ENCODE assay signal across 9 cellular contexts in genomic region chr11:64970731-64971151, GRCh38. TPM values are rescaled to one million over a fixed set of nuclear protein-coding genes. Genes with fewer than 3 reads are reported as not detected.
DNase-seq lines count a peak whose midpoint lies in the region; ATAC-seq, FAIRE-seq and TF ChIP-seq lines count a peak whose summit lies in the region.
"Had no signal": no experiment of that assay in that cellular context is flagged by ENCODE, and none has a peak within 500 bp of the region (broad histone marks: within the 10 kb centered on the region; RNA-seq: fewer than 3 reads in every experiment).

No MANE protein-coding gene starts in this region.

- SMC1A ChIA-PET in GM12878 (lab: Charles Lee; ENCODE audit: uncharacterized antibody, unreplicated experiment): no interaction called here

- H3K27ac ChIP-seq in GM12878 (ENCODE audit: control insufficient read depth, insufficient read depth): no peak overlapping the region

- TF ChIP-seq EP300 in GM12878 (IDR thresholded peaks at IDR 0.05; ENCODE audit: borderline replicate concordance in 1 of 2, control insufficient read depth in 1 of 2, low read depth in 2 of 2, low read length in 2 of 2): no peak

- no peak overlapping the region for H3K4me3 ChIP-seq in GM12878

- no peaks in the 10 kb centered on the region for H3K36me3 ChIP-seq in GM12878 (ENCODE audit: control insufficient read depth in 2 of 2, insufficient read depth in 2 of 2, low read length in 1 of 2)

- CTCF ChIA-PET in GM12878 (lab: Yijun Ruan, JAX): no interaction called here

- no peak for FAIRE-seq in GM12878 (lab: Jason Lieb, UNC)
- FAIRE-seq: H1 had no signal

- H3K9me3 ChIP-seq in GM12878 (replicated peaks; ENCODE audit: control insufficient read depth, insufficient read depth, low read length): no peaks in the 10 kb centered on the region; the same call in 2 of the 3 replicates

- H3K4me2 ChIP-seq in GM12878 (ENCODE audit: control insufficient read depth, insufficient read depth): no peak overlapping the region

- no peak overlapping the region for H2AFZ ChIP-seq in GM12878 (ENCODE audit: control insufficient read depth, low read depth, low read length)

- RAD21 ChIA-PET in GM12878 (lab: Charles Lee; ENCODE audit: unreplicated experiment): no interaction called here

- H3K4me1 ChIP-seq in GM12878 (ENCODE audit: control insufficient read depth, insufficient read depth, low read length): peaks cover 14% of the 10 kb centered on the region

- H4K20me1 ChIP-seq in GM12878 (ENCODE audit: control insufficient read depth, insufficient read depth): no peaks in the 10 kb centered on the region

- no peaks in the 10 kb centered on the region for H3K27me3 ChIP-seq in GM12878 (replicated peaks in 1 of 2; ENCODE audit: control insufficient read depth in 2 of 2, insufficient read depth in 2 of 2, low read length in 1 of 2)

- BruUV-seq in GM12878 (replicated peaks; lab: Mats Ljungman, UMichigan): no TSS peak

- ATAC-seq in GM12878: no peak
- no peak for ATAC-seq in HG03039 (IDR thresholded peaks at IDR 0.05; ENCODE audit: unreplicated experiment)
- no peak for ATAC-seq in GM19023 (IDR thresholded peaks at IDR 0.05; ENCODE audit: unreplicated experiment)
- no peak for ATAC-seq in GM18870 (IDR thresholded peaks at IDR 0.05; ENCODE audit: unreplicated experiment)

- POLR2A ChIA-PET in GM12878 (lab: Charles Lee): interaction anchor here (0.7 kb wide), 1 partner anchor 24 kb away, joined by 3 read pairs; no protein-coding TSS in a partner anchor

- intact Hi-C loops in GM12878 (cut with micrococcal nuclease; ENCODE audit: unreplicated experiment): no loop called here

- H3K79me2 ChIP-seq in GM12878 (ENCODE audit: control insufficient read depth, insufficient read depth, low read length): no peaks in the 10 kb centered on the region

- no peak for TF ChIP-seq POLR2A in GM12878 (IDR thresholded peaks at IDR 0.05; ENCODE audit: low read depth, low read length)

- WGBS in GM12878 (ENCODE audit: insufficient coverage, insufficient replicate concordance, low lambda C conversion rate, missing lambda C conversion rate): 70% methylated on average over 8 of the region's 8 CpGs

- in situ Hi-C loops in GM12878 (cut with MboI): no loop called here

- TF ChIP-seq RAD21 in GM12878 (IDR thresholded peaks at IDR 0.05; ENCODE audit: insufficient read depth, low read depth, low read length): no peak

- DNase-seq in SW480 (ENCODE audit: low spot score) (peak; percentile 26), GM12878 (ENCODE audit: low read depth, low spot score) (no peak)
- DNase-seq in stimulated activated CD4-positive, alpha-beta T cell treated with anti-CD3 and anti-CD28 coated beads, Interleukin-4, amount 100 ng/mL, for 24 hours: peak; percentile 43
- DNase-seq: erythroblast had no signal

- H3K9ac ChIP-seq in GM12878 (ENCODE audit: control insufficient read depth, insufficient read depth, low read length): no peak overlapping the region

- TF ChIP-seq CTCF in GM12878 (IDR thresholded peaks at IDR 0.05 in 2 of 3, conservative IDR thresholded peaks at IDR 0.05 in 1 of 3; ENCODE audit: control insufficient read depth in 2 of 3, extremely low read depth in 1 of 3, insufficient read depth in 1 of 3, low read depth in 3 of 3, low read length in 3 of 3): no peak

RNA-seq across cellular contexts. Expression of gene MAJIN, which starts 1.2 kb away (rescaled TPM):
- not detected in 2 replicates for total RNA-seq in GM12878 (2013; cell fraction: nucleolus; rRNA removed)
- total RNA-seq in GM12878 (2014; rRNA removed): not detected in 2 replicates
- not detected in 2 replicates for total RNA-seq in GM12878 (2014; rRNA removed; fragmentation: Illumina TruSeq; extraction: Trizol)
- not detected in 2 replicates for total RNA-seq in GM12878 (2021)
- not detected for polyA plus RNA-seq in GM12878 (2011; ENCODE audit: low read depth)
- not detected in 2 replicates for polyA plus RNA-seq in GM12878 (2011; rRNA removed)
- not detected in 2 replicates for polyA plus RNA-seq in GM12878 (2011; cell fraction: cytosol; rRNA removed)
- polyA plus RNA-seq in GM12878 (2011; cell fraction: nucleus; rRNA removed): not detected in 2 replicates
- not detected in 2 replicates for polyA plus RNA-seq in GM12878 (2012)
- not detected in 2 replicates for polyA plus RNA-seq in GM12878 (2014; fragmentation: Illumina TruSeq; extraction: Trizol)
- polyA plus RNA-seq in GM12878 (2014; fragmentation: Nextera tagmentation; extraction: Ambion mirVana): not detected
- 0.10 TPM in 1 of 2 replicates, not detected in the other for polyA plus RNA-seq in GM12878 (2014; rRNA removed)
- not detected for polyA plus RNA-seq in GM12878 (2016; fragmentation: Nextera tagmentation; extraction: Ambion mirVana)
- not detected in 2 replicates for polyA minus RNA-seq in GM12878 (2011; rRNA and poly(A)+ RNA removed)
- polyA minus RNA-seq in GM12878 (2011; cell fraction: cytosol; rRNA and poly(A)+ RNA removed): not detected in 2 replicates
- polyA minus RNA-seq in GM12878 (2011; cell fraction: nucleus; rRNA and poly(A)+ RNA removed): not detected in 2 replicates
- total RNA-seq: H1, mesothelial cell of epicardium had no signal
- polyA plus RNA-seq: H1 had no signal

RNA-seq across cellular contexts. Expression of gene BATF2, which starts 26.0 kb away (rescaled TPM):
- not detected in 2 replicates for total RNA-seq in GM12878 (2013; cell fraction: nucleolus; rRNA removed)
- 0.51 and 0.93 TPM in 2 replicates for total RNA-seq in GM12878 (2014; rRNA removed)
- total RNA-seq in GM12878 (2014; rRNA removed; fragmentation: Illumina TruSeq; extraction: Trizol): 0.28 and 0.45 TPM in 2 replicates
- 0.98 and 1.1 TPM in 2 replicates for total RNA-seq in GM12878 (2021)
- polyA plus RNA-seq in GM12878 (2011; ENCODE audit: low read depth): 0.13 TPM
- not detected in 2 replicates for polyA plus RNA-seq in GM12878 (2011; rRNA removed)
- polyA plus RNA-seq in GM12878 (2011; cell fraction: cytosol; rRNA removed): 0.03 and 0.06 TPM in 2 replicates
- polyA plus RNA-seq in GM12878 (2011; cell fraction: nucleus; rRNA removed): 0.20 TPM in 1 of 2 replicates, not detected in the other
- polyA plus RNA-seq in GM12878 (2012): 0.44 and 0.54 TPM in 2 replicates
- 0.38 and 0.52 TPM in 2 replicates for polyA plus RNA-seq in GM12878 (2014; fragmentation: Illumina TruSeq; extraction: Trizol)
- polyA plus RNA-seq in GM12878 (2014; fragmentation: Nextera tagmentation; extraction: Ambion mirVana): under 1 TPM; 0.18 to 0.24 TPM
- polyA plus RNA-seq in GM12878 (2014; rRNA removed): 0.49 and 0.81 TPM in 2 replicates
- under 1 TPM; 0.26 to 0.27 TPM for polyA plus RNA-seq in GM12878 (2016; fragmentation: Nextera tagmentation; extraction: Ambion mirVana)
- polyA minus RNA-seq in GM12878 (2011; rRNA and poly(A)+ RNA removed): 0.21 TPM in 1 of 2 replicates, not detected in the other
- not detected in 2 replicates for polyA minus RNA-seq in GM12878 (2011; cell fraction: cytosol; rRNA and poly(A)+ RNA removed)
- polyA minus RNA-seq in GM12878 (2011; cell fraction: nucleus; rRNA and poly(A)+ RNA removed): not detected in 2 replicates

RNA-seq across cellular contexts. Expression of gene GPHA2, which starts 35.0 kb away (rescaled TPM):
- not detected in 2 replicates for total RNA-seq in GM12878 (2013; cell fraction: nucleolus; rRNA removed)
- total RNA-seq in GM12878 (2014; rRNA removed) (not detected in 2 replicates), GM12878 (2014; rRNA removed; fragmentation: Illumina TruSeq; extraction: Trizol) (not detected in 2 replicates), GM12878 (2021) (not detected in 2 replicates)
- polyA plus RNA-seq in GM12878 (2011; ENCODE audit: low read depth): not detected
- polyA plus RNA-seq in GM12878 (2011; rRNA removed) (not detected in 2 replicates), GM12878 (2014; fragmentation: Illumina TruSeq; extraction: Trizol) (not detected in 2 replicates), GM12878 (2014; fragmentation: Nextera tagmentation; extraction: Ambion mirVana) (not detected), GM12878 (2014; rRNA removed) (not detected in 2 replicates), GM12878 (2016; fragmentation: Nextera tagmentation; extraction: Ambion mirVana) (not detected)
- polyA plus RNA-seq in GM12878 (2011; cell fraction: cytosol; rRNA removed): not detected in 2 replicates
- polyA plus RNA-seq in GM12878 (2011; cell fraction: nucleus; rRNA removed): not detected in 2 replicates
- not detected in 2 replicates for polyA plus RNA-seq in GM12878 (2012)
- polyA minus RNA-seq in GM12878 (2011; rRNA and poly(A)+ RNA removed): not detected in 2 replicates
- not detected in 2 replicates for polyA minus RNA-seq in GM12878 (2011; cell fraction: cytosol; rRNA and poly(A)+ RNA removed)
- not detected in 2 replicates for polyA minus RNA-seq in GM12878 (2011; cell fraction: nucleus; rRNA and poly(A)+ RNA removed)
- total RNA-seq: mesothelial cell of epicardium had no signal

RNA-seq across cellular contexts. Expression of gene ARL2, which starts 43.2 kb away (rescaled TPM):
- 12.4 and 13.8 TPM in 2 replicates for total RNA-seq in GM12878 (2013; cell fraction: nucleolus; rRNA removed)
- total RNA-seq in GM12878 (2014; rRNA removed) (109 and 113 TPM in 2 replicates), GM12878 (2014; rRNA removed; fragmentation: Illumina TruSeq; extraction: Trizol) (46.6 and 49.1 TPM in 2 replicates), GM12878 (2021) (75.1 and 78.4 TPM in 2 replicates)
- 38.1 TPM for polyA plus RNA-seq in GM12878 (2011; ENCODE audit: low read depth)
- polyA plus RNA-seq in GM12878 (2011; rRNA removed) (31.5 and 71.7 TPM in 2 replicates), GM12878 (2014; fragmentation: Illumina TruSeq; extraction: Trizol) (24.5 and 49.2 TPM in 2 replicates), GM12878 (2014; fragmentation: Nextera tagmentation; extraction: Ambion mirVana) (10 to 100 TPM in 1 of 2 experiments, 1 to 10 TPM in 1; 4.1 to 18.6 TPM), GM12878 (2014; rRNA removed) (112 and 123 TPM in 2 replicates), GM12878 (2016; fragmentation: Nextera tagmentation; extraction: Ambion mirVana) (100 to 1,000 TPM; 137 to 138 TPM)
- 70.5 and 91.1 TPM in 2 replicates for polyA plus RNA-seq in GM12878 (2011; cell fraction: cytosol; rRNA removed)
- polyA plus RNA-seq in GM12878 (2011; cell fraction: nucleus; rRNA removed): 45.5 and 46.3 TPM in 2 replicates
- 65.4 and 81.8 TPM in 2 replicates for polyA plus RNA-seq in GM12878 (2012)
- 18.9 and 28.1 TPM in 2 replicates for polyA minus RNA-seq in GM12878 (2011; rRNA and poly(A)+ RNA removed)
- polyA minus RNA-seq in GM12878 (2011; cell fraction: cytosol; rRNA and poly(A)+ RNA removed): 29.0 and 29.4 TPM in 2 replicates
- 7.7 and 10.0 TPM in 2 replicates for polyA minus RNA-seq in GM12878 (2011; cell fraction: nucleus; rRNA and poly(A)+ RNA removed)

RNA-seq across cellular contexts. Expression of gene PPP2R5B, which starts 46.3 kb away (rescaled TPM):
- total RNA-seq in GM12878 (2013; cell fraction: nucleolus; rRNA removed): 8.1 and 8.8 TPM in 2 replicates
- total RNA-seq in GM12878 (2014; rRNA removed) (2.8 and 3.3 TPM in 2 replicates), GM12878 (2014; rRNA removed; fragmentation: Illumina TruSeq; extraction: Trizol) (1.2 and 1.7 TPM in 2 replicates), GM12878 (2021) (4.7 and 4.9 TPM in 2 replicates)
- polyA plus RNA-seq in GM12878 (2011; ENCODE audit: low read depth): 8.8 TPM
- polyA plus RNA-seq in GM12878 (2011; rRNA removed) (5.0 and 6.7 TPM in 2 replicates), GM12878 (2014; fragmentation: Illumina TruSeq; extraction: Trizol) (1.4 and 1.8 TPM in 2 replicates), GM12878 (2014; fragmentation: Nextera tagmentation; extraction: Ambion mirVana) (under 1 TPM; 0.08 to 0.11 TPM), GM12878 (2014; rRNA removed) (2.2 and 3.6 TPM in 2 replicates), GM12878 (2016; fragmentation: Nextera tagmentation; extraction: Ambion mirVana) (1 to 10 TPM; 1.7 to 3.1 TPM)
- polyA plus RNA-seq in GM12878 (2011; cell fraction: cytosol; rRNA removed): 6.8 and 7.2 TPM in 2 replicates
- 20.9 and 29.4 TPM in 2 replicates for polyA plus RNA-seq in GM12878 (2011; cell fraction: nucleus; rRNA removed)
- 11.9 and 13.1 TPM in 2 replicates for polyA plus RNA-seq in GM12878 (2012)
- 4.2 and 4.8 TPM in 2 replicates for polyA minus RNA-seq in GM12878 (2011; rRNA and poly(A)+ RNA removed)
- polyA minus RNA-seq in GM12878 (2011; cell fraction: cytosol; rRNA and poly(A)+ RNA removed): 2.8 and 2.9 TPM in 2 replicates
- 4.1 and 4.3 TPM in 2 replicates for polyA minus RNA-seq in GM12878 (2011; cell fraction: nucleus; rRNA and poly(A)+ RNA removed)
